Comparison of ENCODE assay signal across 29 cellular contexts in the genomic region with DNA sequence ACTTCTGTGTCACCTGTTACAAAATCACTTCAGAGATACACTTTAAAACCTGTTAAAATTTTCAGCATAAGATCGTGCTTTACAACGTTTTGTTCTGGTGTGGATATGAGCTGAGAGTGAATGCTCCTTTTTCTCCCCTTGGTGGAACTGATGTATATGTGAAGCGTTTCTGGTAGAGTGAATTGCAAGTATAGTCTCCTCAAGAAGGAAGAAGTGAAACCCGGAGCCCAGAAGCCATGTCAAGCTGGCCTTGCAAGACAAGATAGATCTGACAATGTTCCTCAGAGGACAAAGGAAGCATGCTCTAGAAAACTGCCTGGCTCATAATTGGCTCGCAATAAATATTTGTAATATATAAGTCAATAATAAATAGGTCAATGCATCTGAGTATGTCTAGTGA. TPM values are rescaled to one million over a fixed set of nuclear protein-coding genes. Genes with fewer than 3 reads are reported as not detected.
DNase-seq lines count a peak whose midpoint lies in the region; ATAC-seq, FAIRE-seq and TF ChIP-seq lines count a peak whose summit lies in the region.
"Had no signal": no experiment of that assay in that cellular context is flagged by ENCODE, and none has a peak within 500 bp of the region (broad histone marks: within the 10 kb centered on the region; RNA-seq: fewer than 3 reads in every experiment).

No MANE protein-coding gene starts in this region.

- no peaks in the 10 kb centered on the region for H3K4me1 ChIP-seq in MM.1S (ENCODE audit: low read length)

- H3K36me3 ChIP-seq in MM.1S (replicated peaks; ENCODE audit: insufficient read depth, low read length), result no peaks in the 10 kb centered on the region
- H3K36me3 ChIP-seq: thoracic aorta had no signal

- no peak for FAIRE-seq in GM12891 (lab: Jason Lieb, UNC)
- FAIRE-seq: GM12892, H1 had no signal

- no peak overlapping the region for H3K9ac ChIP-seq in MM.1S (ENCODE audit: low read length)

- H3K4me3 ChIP-seq in MM.1S (ENCODE audit: low read length), result no peak overlapping the region
- H3K4me3 ChIP-seq: dorsolateral prefrontal cortex, hepatocyte, thoracic aorta had no signal

- H4K20me1 ChIP-seq in MM.1S (ENCODE audit: insufficient read depth, low read length), result no peaks in the 10 kb centered on the region

- no peak overlapping the region for H3K4me2 ChIP-seq in MM.1S (ENCODE audit: low read depth, low read length)
- H3K4me2 ChIP-seq: hepatocyte had no signal

- TF ChIP-seq POLR2A in GM12891 (IDR thresholded peaks at IDR 0.05; ENCODE audit: low read depth, low read length) (no peak), GM18505 (IDR thresholded peaks at IDR 0.05; ENCODE audit: borderline replicate concordance, extremely low read depth, insufficient read depth, insufficient read length) (no peak)

- H3F3A ChIP-seq in MM.1S (ENCODE audit: insufficient read depth, low read length), result no peaks in the 10 kb centered on the region

- TF ChIP-seq CTCF in MM.1S (IDR thresholded peaks at IDR 0.05; ENCODE audit: low read length), result no peak

- no peaks in the 10 kb centered on the region for H3K27me3 ChIP-seq in MM.1S (replicated peaks; ENCODE audit: insufficient read depth, low read length)
- H3K27me3 ChIP-seq: dorsolateral prefrontal cortex, hepatocyte had no signal

- no peaks in the 10 kb centered on the region for H3K9me3 ChIP-seq in MM.1S (replicated peaks; ENCODE audit: insufficient read depth, low read length)
- H3K9me3 ChIP-seq: thoracic aorta had no signal

- ATAC-seq in GM21390 (IDR thresholded peaks at IDR 0.05; ENCODE audit: unreplicated experiment) (peak; percentile 50), GM18505 (IDR thresholded peaks at IDR 0.05; ENCODE audit: unreplicated experiment) (no peak), HG03378 (IDR thresholded peaks at IDR 0.05; ENCODE audit: unreplicated experiment) (no peak)
- ATAC-seq: activated CD4-positive, CD25-positive, alpha-beta regulatory T cell treated with anti-CD3 and anti-CD28 coated beads, Interleukin-2, amount 50 U/mL, for 24 hours; stimulated activated effector memory CD8-positive, alpha-beta T cell treated with anti-CD3 and anti-CD28 coated beads, Interleukin-12 subunit alpha, Interleukin-12 subunit beta, amount 100 ng/mL, for 72 hours had no signal

- H2AFZ ChIP-seq in MM.1S (ENCODE audit: low read length), result no peak overlapping the region
- H2AFZ ChIP-seq: hepatocyte had no signal

- DNase-seq in GM12891 (ENCODE audit: insufficient read length, low spot score), result no peak
- DNase-seq in MM.1S, result peak; percentile 5
- peak; percentile 16 for DNase-seq in SIG-M5 (lab: John Stamatoyannopoulos, UW)
- no peak for DNase-seq in GDM1 (lab: John Stamatoyannopoulos, UW)
- DNase-seq in DMS79 treated with DMSO at 0.1 percent for 48 hours (lab: John Stamatoyannopoulos, UW), result no peak
- DNase-seq: activated CD8-positive, alpha-beta memory T cell treated with anti-CD3 and anti-CD28 coated beads for 24 hours; activated naive CD4-positive, alpha-beta T cell treated with anti-CD3 and anti-CD28 coated beads, Interleukin-2, amount 50 U/mL, for 16 hours; activated T-cell treated with anti-CD3 and anti-CD28 coated beads, Interleukin-2, amount 50 U/mL, for 48 hours; anterior cingulate cortex; central memory CD4-positive, alpha-beta T cell; DMS153; dorsolateral prefrontal cortex; GF-D8; NCI-H1930; NCI-H226; NCI-H774 had no signal

- H3K9me2 ChIP-seq in MM.1S (replicated peaks; ENCODE audit: insufficient read depth, low read length), result no peaks in the 10 kb centered on the region

- no peaks in the 10 kb centered on the region for H3K79me2 ChIP-seq in MM.1S (ENCODE audit: low read length)
- H3K79me2 ChIP-seq: hepatocyte had no signal

- H3K27ac ChIP-seq in MM.1S (ENCODE audit: low read length), result no peak overlapping the region
- H3K27ac ChIP-seq: hepatocyte, RWPE1, thoracic aorta had no signal

TF ChIP-seq in GM12891, 5 proteins besides CTCF, POLR2A, EP300 and RAD21:
- TF ChIP-seq PAX5 (IDR thresholded peaks at IDR 0.05; ENCODE audit: insufficient read depth, low read length, severe bottlenecking) (no peak), SPI1 (IDR thresholded peaks at IDR 0.05; ENCODE audit: low read depth, low read length) (peak; percentile 67)

RNA-seq across cellular contexts. Expression of gene SERPINI2, which starts 23.6 kb away (rescaled TPM):
- polyA plus RNA-seq in GM12891 (2012; ENCODE audit: low read depth, missing spikeins), result not detected
- polyA plus RNA-seq: AG04450, CD14-positive monocyte, H1, hepatocyte, liver had no signal

Comparison
In these comparisons a context has a peak if more than half of its experiments do, and no peak if none do; other contexts are left out.
1. DNase-seq: peak in MM.1S (single experiment) and SIG-M5 (single experiment); none in GM12891 (single experiment), GDM1 (single experiment) and DMS79 treated with DMSO at 0.1 percent for 48 hours (single experiment).